ENCODE assay signal across 27 cellular contexts in the genomic region with DNA sequence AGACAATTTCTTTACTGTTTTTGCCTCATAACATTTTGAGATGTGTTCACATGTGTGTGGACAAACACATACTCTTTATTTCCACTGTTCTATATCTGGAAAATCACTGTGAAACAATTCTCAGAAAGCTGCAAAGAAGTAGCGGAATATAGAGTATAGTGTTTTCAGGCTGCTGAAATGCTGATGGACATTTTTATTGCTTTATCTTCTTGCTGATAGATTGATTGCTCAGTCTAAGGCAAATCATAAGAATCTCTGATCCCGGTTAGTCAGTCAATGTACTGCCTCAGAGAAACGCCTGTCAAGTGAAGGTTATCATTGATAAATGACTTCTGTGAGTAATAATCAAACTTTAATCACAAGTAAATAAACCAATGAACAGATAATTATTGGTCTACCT.
"Had no signal": no experiment of that assay in that cellular context is flagged by ENCODE, and none has a peak within 500 bp of the region (broad histone marks: within the 10 kb centered on the region; RNA-seq: fewer than 3 reads in every experiment).

No MANE protein-coding gene starts in this region.

- H3K36me3 ChIP-seq: stomach, suprapubic skin, thoracic aorta, thyroid gland, tibial artery, tibial nerve, transverse colon, upper lobe of left lung, upper lobe of right lung, uterus, vagina had no signal

- FAIRE-seq: urothelium cell line had no signal

- H3K4me3 ChIP-seq: stomach, suprapubic skin, testis, thoracic aorta, thyroid gland, tibial artery, tibial nerve, transverse colon, upper lobe of left lung, upper lobe of right lung, uterus, vagina had no signal

- H3K9me3 ChIP-seq: suprapubic skin, testis, thoracic aorta, thyroid gland, tibial artery, tibial nerve, transverse colon, upper lobe of left lung, upper lobe of right lung, uterus, vagina had no signal

- H3K27me3 ChIP-seq: stomach, suprapubic skin, testis, thyroid gland, tibial artery, tibial nerve, transverse colon, upper lobe of left lung, upper lobe of right lung, uterus, vagina had no signal

- H3K27ac ChIP-seq: stomach, suprapubic skin, testis, thoracic aorta, thyroid gland, tibial artery, tibial nerve, transverse colon, upper lobe of left lung, upper lobe of right lung, uterus, vagina had no signal

- ATAC-seq: stimulated activated effector memory CD8-positive, alpha-beta T cell treated with anti-CD3 and anti-CD28 coated beads, Interleukin-12 subunit alpha, Interleukin-12 subunit beta, amount 100 ng/mL, for 72 hours; stimulated activated memory B cell treated with anti-CD40 and anti-IgM and Interleukin-4, amounts not matched to agents 10 μg/mL and 1 μg/mL and 100 μg/mL, for 72 hours; stimulated activated naive B cell treated with anti-CD40 and anti-IgM and Interleukin-4, amounts not matched to agents 10 μg/mL and 1 μg/mL and 100 μg/mL, for 72 hours; stimulated activated naive CD8-positive, alpha-beta T cell treated with anti-CD3 and anti-CD28 coated beads, Interleukin-15, amount 100 ng/mL, for 72 hours; stimulated activated naive CD8-positive, alpha-beta T cell treated with anti-CD3 and anti-CD28 coated beads, Interleukin-15, Interleukin-2, amounts not matched to agents 100 U/mL and 50 U/mL, for 24 hours; upper lobe of right lung had no signal

- H3K4me1 ChIP-seq: stomach, suprapubic skin, testis, thyroid gland, tibial artery, tibial nerve, transverse colon, upper lobe of left lung, upper lobe of right lung, uterus, vagina had no signal

- DNase-seq: stimulated activated CD4-positive, alpha-beta T cell treated with anti-CD3 and anti-CD28 coated beads, Interleukin-2, amount 100 ng/mL, for 48 hours; stimulated activated CD4-positive, alpha-beta T cell treated with anti-CD3 and anti-CD28 coated beads, Interleukin-4, amount 100 ng/mL, for 1 hour; stimulated activated CD4-positive, alpha-beta T cell treated with anti-CD3 and anti-CD28 coated beads, Interleukin-4, amount 100 ng/mL, for 24 hours; stimulated activated CD4-positive, alpha-beta T cell treated with anti-CD3 and anti-CD28 coated beads, Interleukin-4, amount 100 ng/mL, for 4 hours; stimulated activated CD8-positive, alpha-beta memory T cell treated with anti-CD3 and anti-CD28 coated beads, Interleukin-4, amount 100 ng/mL, for 48 hours; stimulated activated naive B cell treated with anti-CD40 and anti-IgM and Interleukin-4, amounts not matched to agents 10 μg/mL and 1 μg/mL and 100 μg/mL, for 72 hours; stimulated activated naive CD4-positive, alpha-beta T cell; stimulated activated naive CD4-positive, alpha-beta T cell treated with Interleukin-2 at 50 U/mL for 16 hours; stimulated activated naive CD8-positive, alpha-beta T cell treated with anti-CD3 and anti-CD28 coated beads, Interleukin-15, amount 100 ng/mL, for 72 hours; stimulated activated naive CD8-positive, alpha-beta T cell treated with anti-CD3 and anti-CD28 coated beads, Interleukin-15, Interleukin-2, amounts not matched to agents 100 U/mL and 50 U/mL, for 24 hours; stomach; substantia nigra; testis; thyroid gland; tibial artery; transverse colon; trophoblast cell; upper lobe of left lung; upper lobe of right lung; uterus had no signal
